ENCODE assay signal across 9 cellular contexts in genomic region chr16:49701867-49702494, GRCh38.
DNase-seq lines count a peak whose midpoint lies in the region; ATAC-seq and TF ChIP-seq lines count a peak whose summit lies in the region.
"Had no signal": no experiment of that assay in that cellular context is flagged by ENCODE, and none has a peak within 500 bp of the region (broad histone marks: within the 10 kb centered on the region; RNA-seq: fewer than 3 reads in every experiment).

No MANE protein-coding gene starts in this region.

- no peak for TF ChIP-seq CTCF in foreskin fibroblast (IDR thresholded peaks at IDR 0.05; ENCODE audit: low read depth, low read length)
- no peak for TF ChIP-seq CTCF in HFFc6 (IDR thresholded peaks at IDR 0.05)

- no peaks in the 10 kb centered on the region for H3K36me3 Mint-ChIP-seq in HFFc6 (ENCODE audit: low read depth)
- H3K36me3 Mint-ChIP-seq: memory B cell had no signal

- H3K4me3 ChIP-seq in foreskin fibroblast (ENCODE audit: low read depth in 1 of 2, low read length in 2 of 2): no peak overlapping the region
- peak overlapping the region; percentile 34 for H3K4me3 ChIP-seq in neuron (ENCODE audit: low read length)

- no peaks in the 10 kb centered on the region; the same call in none of the 2 replicates for H3K27me3 Mint-ChIP-seq in HFFc6 (ENCODE audit: insufficient read depth)

- no peak for TF ChIP-seq POLR2A in erythroblast (IDR thresholded peaks at IDR 0.05; ENCODE audit: low read length)

- DNase-seq in AG20443 (ENCODE audit: low spot score) (peak; percentile 30), NCI-H524 treated with DMSO at 0.1 percent for 48 hours (lab: John Stamatoyannopoulos, UW) (peak; percentile 90), foreskin fibroblast (peak; percentile 32 to 59), erythroblast (lab: John Stamatoyannopoulos, UW) (no peak), HFFc6 (no peak), NCI-H187 treated with DMSO at 0.1 percent for 48 hours (lab: John Stamatoyannopoulos, UW) (no peak)

- H3K27ac Mint-ChIP-seq in HFFc6: no peak overlapping the region
- H3K27ac Mint-ChIP-seq: memory B cell had no signal

- no peak overlapping the region for H2AFZ ChIP-seq in neuron (ENCODE audit: low read depth, low read length)

- no peak overlapping the region for H3K4me3 Mint-ChIP-seq in HFFc6
- H3K4me3 Mint-ChIP-seq: memory B cell had no signal

- peaks cover 76% of the 10 kb centered on the region for H3K4me1 ChIP-seq in neuron (ENCODE audit: insufficient read depth, low read length)

- no peaks in the 10 kb centered on the region for H3K4me1 Mint-ChIP-seq in HFFc6 (ENCODE audit: low read depth)
- H3K4me1 Mint-ChIP-seq: memory B cell had no signal

- no peaks in the 10 kb centered on the region for H3K36me3 ChIP-seq in neuron (ENCODE audit: insufficient read depth, low read length)

- no peak for ATAC-seq in GM18502 (IDR thresholded peaks at IDR 0.05; ENCODE audit: poor library complexity, unreplicated experiment)

- H3K9me3 Mint-ChIP-seq in HFFc6: peaks cover 5% of the 10 kb centered on the region
- H3K9me3 Mint-ChIP-seq: memory B cell had no signal

- H3K27me3 ChIP-seq in neuron (ENCODE audit: insufficient read depth, low read length): no peaks in the 10 kb centered on the region

- H3K9me3 ChIP-seq in neuron (ENCODE audit: low read length): peaks cover 2% of the 10 kb centered on the region

Comparison
In these comparisons a context has a peak if more than half of its experiments do, and no peak if none do; other contexts are left out.
1. DNase-seq: peak in AG20443 (single experiment), NCI-H524 treated with DMSO at 0.1 percent for 48 hours (single experiment) and foreskin fibroblast (2 of 2); none in erythroblast (0 of 2), HFFc6 (single experiment) and NCI-H187 treated with DMSO at 0.1 percent for 48 hours (single experiment).